1 cellular context compared by ENCODE assay signal in the genomic region with DNA sequence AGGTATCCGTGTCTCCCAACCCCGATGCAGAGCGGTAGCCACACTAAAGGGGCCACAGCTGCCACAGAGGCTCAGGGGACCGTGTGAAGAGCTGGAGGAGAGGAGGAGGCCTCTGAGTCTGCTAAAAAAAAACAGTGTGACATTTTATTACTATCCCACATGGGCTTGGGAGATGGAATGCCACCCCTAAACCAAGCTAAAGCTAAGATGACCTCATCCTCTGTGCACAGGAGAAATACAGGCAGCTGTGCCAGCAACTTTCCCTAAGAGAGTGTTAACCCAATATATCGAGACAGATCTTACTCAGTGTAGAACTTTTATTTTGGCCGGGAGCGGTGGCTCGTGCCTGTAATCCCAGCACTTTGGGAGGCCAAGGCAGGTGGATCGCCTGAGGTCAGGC.
TF ChIP-seq lines count a peak whose summit lies in the region.

No MANE protein-coding gene starts in this region.

TF ChIP-seq in IMR-90, 13 proteins besides CTCF, POLR2A, EP300 and RAD21 (continued from another document):
- TF ChIP-seq, protein P1, sequence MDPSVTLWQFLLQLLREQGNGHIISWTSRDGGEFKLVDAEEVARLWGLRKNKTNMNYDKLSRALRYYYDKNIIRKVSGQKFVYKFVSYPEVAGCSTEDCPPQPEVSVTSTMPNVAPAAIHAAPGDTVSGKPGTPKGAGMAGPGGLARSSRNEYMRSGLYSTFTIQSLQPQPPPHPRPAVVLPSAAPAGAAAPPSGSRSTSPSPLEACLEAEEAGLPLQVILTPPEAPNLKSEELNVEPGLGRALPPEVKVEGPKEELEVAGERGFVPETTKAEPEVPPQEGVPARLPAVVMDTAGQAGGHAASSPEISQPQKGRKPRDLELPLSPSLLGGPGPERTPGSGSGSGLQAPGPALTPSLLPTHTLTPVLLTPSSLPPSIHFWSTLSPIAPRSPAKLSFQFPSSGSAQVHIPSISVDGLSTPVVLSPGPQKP (IDR thresholded peaks at IDR 0.05; ENCODE audit: borderline replicate concordance, low read depth, low read length) = no peak
- no peak for TF ChIP-seq SMC3 (IDR thresholded peaks at IDR 0.05; ENCODE audit: low read depth, low read length)
- TF ChIP-seq NFE2L2 (IDR thresholded peaks at IDR 0.05; ENCODE audit: low read depth, low read length) = no peak
- TF ChIP-seq MAFK (IDR thresholded peaks at IDR 0.05; ENCODE audit: low read depth, low read length) = no peak
- no peak for TF ChIP-seq MAZ (IDR thresholded peaks at IDR 0.05; ENCODE audit: borderline replicate concordance, low read depth, low read length)
- TF ChIP-seq RCOR1 (IDR thresholded peaks at IDR 0.05; ENCODE audit: insufficient replicate concordance, low read length) = no peak
- TF ChIP-seq CHD1 (IDR thresholded peaks at IDR 0.05; ENCODE audit: low read depth, low read length) = no peak
- no peak for TF ChIP-seq MXI1 (IDR thresholded peaks at IDR 0.05; ENCODE audit: borderline replicate concordance, low read depth, low read length)
- TF ChIP-seq RFX5 (IDR thresholded peaks at IDR 0.05; ENCODE audit: low read depth, low read length) = no peak
- TF ChIP-seq, protein P2, sequence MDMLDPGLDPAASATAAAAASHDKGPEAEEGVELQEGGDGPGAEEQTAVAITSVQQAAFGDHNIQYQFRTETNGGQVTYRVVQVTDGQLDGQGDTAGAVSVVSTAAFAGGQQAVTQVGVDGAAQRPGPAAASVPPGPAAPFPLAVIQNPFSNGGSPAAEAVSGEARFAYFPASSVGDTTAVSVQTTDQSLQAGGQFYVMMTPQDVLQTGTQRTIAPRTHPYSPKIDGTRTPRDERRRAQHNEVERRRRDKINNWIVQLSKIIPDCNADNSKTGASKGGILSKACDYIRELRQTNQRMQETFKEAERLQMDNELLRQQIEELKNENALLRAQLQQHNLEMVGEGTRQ (IDR thresholded peaks at IDR 0.05; ENCODE audit: low read depth, low read length) = no peak
